Comparison of ENCODE assay signal across 8 cellular contexts in the genomic region with DNA sequence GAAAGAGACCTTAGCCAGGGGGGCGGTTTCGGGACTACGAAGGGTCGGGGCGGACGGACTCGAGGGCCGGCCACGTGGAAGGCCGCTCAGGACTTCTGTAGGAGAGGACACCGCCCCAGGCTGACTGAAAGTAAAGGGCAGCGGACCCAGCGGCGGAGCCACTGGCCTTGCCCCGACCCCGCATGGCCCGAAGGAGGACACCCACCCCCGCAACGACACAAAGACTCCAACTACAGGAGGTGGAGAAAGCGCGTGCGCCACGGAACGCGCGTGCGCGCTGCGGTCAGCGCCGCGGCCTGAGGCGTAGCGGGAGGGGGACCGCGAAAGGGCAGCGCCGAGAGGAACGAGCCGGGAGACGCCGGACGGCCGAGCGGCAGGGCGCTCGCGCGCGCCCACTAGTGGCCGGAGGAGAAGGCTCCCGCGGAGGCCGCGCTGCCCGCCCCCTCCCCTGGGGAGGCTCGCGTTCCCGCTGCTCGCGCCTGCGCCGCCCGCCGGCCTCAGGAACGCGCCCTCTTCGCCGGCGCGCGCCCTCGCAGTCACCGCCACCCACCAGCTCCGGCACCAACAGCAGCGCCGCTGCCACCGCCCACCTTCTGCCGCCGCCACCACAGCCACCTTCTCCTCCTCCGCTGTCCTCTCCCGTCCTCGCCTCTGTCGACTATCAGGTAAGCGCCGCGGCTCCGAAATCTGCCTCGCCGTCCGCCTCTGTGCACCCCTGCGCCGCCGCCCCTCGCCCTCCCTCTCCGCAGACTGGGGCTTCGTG. TPM values are rescaled to one million over a fixed set of nuclear protein-coding genes. Genes with fewer than 3 reads are reported as not detected.
DNase-seq lines count a peak whose midpoint lies in the region; ATAC-seq and TF ChIP-seq lines count a peak whose summit lies in the region.

A gene (plus strand): TSS at position 533 of the 763 bp plus-strand sequence. CDS start 67,784 bp downstream, outside the sequence.

- H2BK120ac ChIP-seq in IMR-90 (ENCODE audit: low read depth, low read length) = no peak within 1 kb of the TSS

- 1% methylated on average over 21 of the region's 97 CpGs; no CpG with 5 or more reads in 1 of the 2 experiments for WGBS in IMR-90 (ENCODE audit: extremely low coverage in 2 of 2, insufficient read length in 1 of 2), 2 experiments

- peak within 1 kb of the TSS; percentile 90 for H3K4me2 ChIP-seq in IMR-90 (ENCODE audit: low read depth, low read length)
- H3K4me2 ChIP-seq in OCI-LY7 (ENCODE audit: low read length) = peak within 1 kb of the TSS; percentile 56

- peak; percentile 95 for TF ChIP-seq CTCF in IMR-90 (conservative IDR thresholded peaks at IDR 0.05; ENCODE audit: low read depth, low read length)
- TF ChIP-seq CTCF in OCI-LY7 (conservative IDR thresholded peaks at IDR 0.05; ENCODE audit: low read length) = peak; percentile 81

- ATAC-seq in IMR-90 (ENCODE audit: low read depth) (peak; percentile 100), esophagus mucosa (peak; percentile 93)

- no peak for TF ChIP-seq POLR2A in IMR-90 (IDR thresholded peaks at IDR 0.05; ENCODE audit: low read depth, low read length)

- H3K4me1 ChIP-seq in IMR-90 (ENCODE audit: control insufficient read depth, insufficient read depth, low read length) (peaks cover 3% of the 10 kb centered on the region; the same call in 1 of the 2 replicates), OCI-LY7 (ENCODE audit: insufficient read depth, low read length, poor library complexity, severe bottlenecking) (peaks cover 7% of the 10 kb centered on the region), mucosa of rectum (ENCODE audit: control insufficient read depth in 2 of 2, insufficient read depth in 2 of 2, low read length in 2 of 2) (peaks cover 7 to 9% of the 10 kb centered on the region in 2 donors)

- peak within 1 kb of the TSS; percentile 50; the same call in 1 of the 2 replicates for H3K4ac ChIP-seq in IMR-90 (ENCODE audit: low read depth, low read length)

- dilution Hi-C loops in IMR-90 (cut with HindIII; ENCODE audit: low sequenced_read_pairs, unreplicated experiment) = no loop called here

- H2BK15ac ChIP-seq in IMR-90 (ENCODE audit: low read depth, low read length) = no peak within 1 kb of the TSS

- H3K9ac ChIP-seq in IMR-90 (ENCODE audit: low read depth, low read length) (peak within 1 kb of the TSS; percentile 33; the same call in 1 of the 2 replicates), mucosa of rectum (ENCODE audit: low read depth in 1 of 2, low read length in 2 of 2) (peak within 1 kb of the TSS; percentile 41 to 62)

- H4K5ac ChIP-seq in IMR-90 (ENCODE audit: low read depth, low read length) = peak within 1 kb of the TSS; percentile 95

- H3K27me3 ChIP-seq in IMR-90 (ENCODE audit: control insufficient read depth, insufficient read depth, low read length) (peaks cover 46% of the 10 kb centered on the region), mucosa of rectum (ENCODE audit: control insufficient read depth in 2 of 2, insufficient read depth in 2 of 2, low read length in 2 of 2) (peaks cover 20 to 21% of the 10 kb centered on the region in 2 donors)

- H3K79me1 ChIP-seq in IMR-90 (ENCODE audit: low read depth in 1 of 2, low read length in 2 of 2) = no peaks in the 10 kb centered on the region

- H3K27ac ChIP-seq in IMR-90 (ENCODE audit: insufficient read depth, low read length) (peak within 1 kb of the TSS; percentile 15; the same call in 1 of the 2 replicates), OCI-LY7 (ENCODE audit: low read depth, low read length, poor library complexity, severe bottlenecking) (no peak within 1 kb of the TSS), mucosa of rectum (ENCODE audit: low read depth in 2 of 2, low read length in 2 of 2) (no peak within 1 kb of the TSS)

- BruUV-seq in IMR-90 (replicated peaks; lab: Mats Ljungman, UMichigan) (no TSS peak), OCI-LY7 (replicated peaks; lab: Mats Ljungman, UMichigan) (no TSS peak)

- no peak within 1 kb of the TSS for H3K23ac ChIP-seq in IMR-90 (ENCODE audit: low read depth, low read length)

- peak within 1 kb of the TSS; percentile 43; the same call in 1 of the 2 replicates for H3K18ac ChIP-seq in IMR-90 (ENCODE audit: low read depth, low read length)

- DNase-seq in AG08396 (ENCODE audit: low spot score) = peak; percentile 99
- peak; percentile 81 for DNase-seq in GM19240 (ENCODE audit: insufficient read length, low spot score)
- DNase-seq in IMR-90 = peak; percentile 88
- DNase-seq in OCI-LY7 (ENCODE audit: low spot score) = peak; percentile 76
- DNase-seq in activated T-cell treated with anti-CD3 and anti-CD28 coated beads, Interleukin-2, amount 50 U/mL, for 48 hours = peak; percentile 84 to 90
- peak; percentile 40 to 64 for DNase-seq in stimulated activated CD8-positive, alpha-beta memory T cell treated with anti-CD3 and anti-CD28 coated beads, Interleukin-4, amount 100 ng/mL, for 1 hour (ENCODE audit: low read depth in 2 of 2, low spot score in 1 of 2)

- no peaks in the 10 kb centered on the region for H4K20me1 ChIP-seq in IMR-90 (ENCODE audit: insufficient read depth, low read length)
- no peaks in the 10 kb centered on the region for H4K20me1 ChIP-seq in OCI-LY7 (ENCODE audit: insufficient read depth, low read length)

- CTCF ChIA-PET in IMR-90 (lab: Yijun Ruan, JAX) (no interaction called here), OCI-LY7 (lab: Charles Lee; ENCODE audit: unreplicated experiment) (no interaction called here)

- no peaks in the 10 kb centered on the region for H3K79me2 ChIP-seq in OCI-LY7 (ENCODE audit: insufficient read depth, low read depth, low read length)

- H4K91ac ChIP-seq in IMR-90 (ENCODE audit: insufficient read depth, low read depth, low read length) = no peak within 1 kb of the TSS

- in situ Hi-C loops in IMR-90 (cut with MboI; ENCODE audit: low sequenced_read_pairs) = no loop called here

- H2AFZ ChIP-seq in IMR-90 (replicated peaks; ENCODE audit: low read length, poor library complexity) (peak within 1 kb of the TSS; percentile 92), OCI-LY7 (ENCODE audit: low read length) (peak within 1 kb of the TSS; percentile 39; the same call in 1 of the 2 replicates)

- H2AK5ac ChIP-seq in IMR-90 (ENCODE audit: low read depth, low read length) = no peak within 1 kb of the TSS

- H3K9me1 ChIP-seq in IMR-90 (ENCODE audit: insufficient read depth, low read length) = no peaks in the 10 kb centered on the region

- POLR2A ChIA-PET in IMR-90 (lab: Charles Lee; ENCODE audit: unreplicated experiment) = no interaction called here
- POLR2A ChIA-PET in OCI-LY7 (lab: Charles Lee) = no interaction called here

- peak within 1 kb of the TSS; percentile 49 for H3K14ac ChIP-seq in IMR-90 (replicated peaks; ENCODE audit: low read depth, low read length)

- H3K9me2 ChIP-seq in OCI-LY7 (ENCODE audit: insufficient read depth, low read length) = no peaks in the 10 kb centered on the region

- H3K56ac ChIP-seq in IMR-90 (ENCODE audit: extremely low read depth, insufficient read depth, low read length) = no peak within 1 kb of the TSS

- peak; percentile 41; the same call in 1 of the 2 replicates for TF ChIP-seq RAD21 in IMR-90 (IDR thresholded peaks at IDR 0.05; ENCODE audit: low read length)

- no peak within 1 kb of the TSS for H2BK5ac ChIP-seq in IMR-90 (ENCODE audit: low read depth, low read length, poor library complexity, severe bottlenecking)

- H4K8ac ChIP-seq in IMR-90 (ENCODE audit: low read depth in 2 of 2, low read length in 2 of 2) = peak within 1 kb of the TSS; percentile 81 to 82

- H3K36me3 ChIP-seq in IMR-90 (ENCODE audit: control insufficient read depth, insufficient read depth, low read length) = no peaks in the 10 kb centered on the region
- no peaks in the 10 kb centered on the region for H3K36me3 ChIP-seq in OCI-LY7 (ENCODE audit: insufficient read depth, low read length)
- no peaks in the 10 kb centered on the region for H3K36me3 ChIP-seq in mucosa of rectum (ENCODE audit: control insufficient read depth in 2 of 2, insufficient read depth in 2 of 2, low read length in 2 of 2)

- H3K9me3 ChIP-seq in IMR-90 (ENCODE audit: control insufficient read depth, insufficient read depth, low read length) (no peaks in the 10 kb centered on the region), OCI-LY7 (ENCODE audit: low read length) (no peaks in the 10 kb centered on the region), mucosa of rectum (ENCODE audit: control insufficient read depth in 2 of 2, low read length in 2 of 2) (no peaks in the 10 kb centered on the region)

- H2AK9ac ChIP-seq in IMR-90 (replicated peaks; ENCODE audit: low read depth, low read length, poor library complexity) = peak within 1 kb of the TSS; percentile 2

- H3K4me3 ChIP-seq in IMR-90 (ENCODE audit: insufficient read depth, low read depth, low read length) (peak within 1 kb of the TSS; percentile 75), OCI-LY7 (ENCODE audit: low read depth, low read length, poor library complexity, severe bottlenecking) (peak within 1 kb of the TSS; percentile 59), mucosa of rectum (ENCODE audit: low read length in 2 of 2) (peak within 1 kb of the TSS; percentile 67 to 72)

- no peak within 1 kb of the TSS for H2BK20ac ChIP-seq in IMR-90 (ENCODE audit: low read depth, low read length)

- intact Hi-C loops in IMR-90 (cut with micrococcal nuclease) = no loop called here
- intact Hi-C loops in OCI-LY7 (cut with micrococcal nuclease; ENCODE audit: unreplicated experiment) = no loop called here

TF ChIP-seq in IMR-90, 13 proteins besides CTCF, POLR2A, EP300 and RAD21:
- TF ChIP-seq MAZ (IDR thresholded peaks at IDR 0.05; ENCODE audit: borderline replicate concordance, low read depth, low read length) = peak; percentile 93
- TF ChIP-seq NFE2L2 (IDR thresholded peaks at IDR 0.05; ENCODE audit: low read depth, low read length) = no peak
TF ChIP-seq in IMR-90: peak in this region for 1.

RNA-seq across cellular contexts. Expression of the gene that starts here (rescaled TPM):
- total RNA-seq in IMR-90 (2012; rRNA removed) (under 0.01 and 0.18 TPM in 2 replicates), OCI-LY7 (2022) (not detected in 2 replicates), esophagus mucosa (0.88 TPM)
- 0.19 and 0.26 TPM in 2 replicates for polyA plus RNA-seq in IMR-90 (2012; rRNA removed)
- polyA plus RNA-seq in IMR-90 (2012; cell fraction: cytosol; rRNA removed) = 0.12 and 0.14 TPM in 2 replicates
- polyA plus RNA-seq in IMR-90 (2012; cell fraction: nucleus; rRNA removed; ENCODE audit: low replicate concordance) = 0.38 and 0.52 TPM in 2 replicates
- 0.44 TPM in 1 of 2 replicates, not detected in the other for total RNA-seq in OCI-LY7 (2014; rRNA removed; shearing (Covaris generic))

Comparison
In these comparisons a context has a peak if more than half of its experiments do, and no peak if none do; other contexts are left out.
1. Peak in DNase-seq, ATAC-seq, H3K4me3 ChIP-seq, H3K27ac ChIP-seq, H3K9ac ChIP-seq and H3K4me2 ChIP-seq in IMR-90; RNA of the gene not detected or under 1 TPM.
2. Peak in DNase-seq, H3K4me3 ChIP-seq and H3K4me2 ChIP-seq in OCI-LY7; RNA of the gene not detected or under 1 TPM.
3. Peak in ATAC-seq in esophagus mucosa; RNA of the gene not detected or under 1 TPM.